Comparison of ENCODE assay signal across 8 cellular contexts in the genomic region with DNA sequence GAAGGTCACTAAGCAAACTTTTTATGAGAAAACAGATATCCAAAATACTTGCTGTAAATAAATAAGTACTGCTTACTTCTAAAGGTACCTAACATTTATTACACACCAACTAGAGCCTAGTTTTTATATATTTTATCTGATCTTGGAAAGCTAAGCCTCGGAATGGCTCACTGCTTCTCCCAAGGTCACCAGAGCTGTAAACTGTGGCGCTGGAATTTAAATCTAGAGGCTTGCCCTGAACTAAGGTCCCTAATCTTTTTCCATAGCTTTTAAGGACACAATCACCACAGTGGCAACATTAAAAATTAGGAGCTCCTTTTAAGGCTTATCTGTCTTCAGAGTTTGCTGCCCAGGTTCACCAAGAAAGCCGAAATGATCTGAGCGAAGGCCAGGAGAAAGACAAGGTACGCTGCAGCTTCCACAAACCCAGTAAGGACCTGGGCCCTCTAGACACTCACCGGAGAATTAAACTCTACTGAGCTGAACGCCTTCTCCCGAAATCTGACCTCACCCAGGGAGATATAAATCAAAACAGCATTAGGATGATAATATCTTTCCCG. TPM values are rescaled to one million over a fixed set of nuclear protein-coding genes. Genes with fewer than 3 reads are reported as not detected.
A peak's percentile ranks its signal among the peaks of the same experiment; 100 is the strongest.
DNase-seq lines count a peak whose midpoint lies in the region; ATAC-seq and TF ChIP-seq lines count a peak whose summit lies in the region.

No MANE protein-coding gene starts in this region.

- no peak for TF ChIP-seq CTCF in activated CD8-positive, alpha-beta T cell treated with anti-CD3 and anti-CD28 coated beads for 36 hours (IDR thresholded peaks at IDR 0.05)
- TF ChIP-seq CTCF in left ventricle myocardium inferior (IDR thresholded peaks at IDR 0.05; ENCODE audit: borderline replicate concordance), result no peak
- TF ChIP-seq CTCF in GM20000 (IDR thresholded peaks at IDR 0.05; ENCODE audit: extremely low read depth, missing control alignments), result no peak

- no peaks in the 10 kb centered on the region for H3K27me3 Mint-ChIP-seq in activated CD8-positive, alpha-beta T cell treated with anti-CD3 and anti-CD28 coated beads for 36 hours

- peaks cover 39% of the 10 kb centered on the region for H3K4me1 Mint-ChIP-seq in activated CD8-positive, alpha-beta T cell treated with anti-CD3 and anti-CD28 coated beads for 36 hours (ENCODE audit: low read depth)

- peaks cover 11% of the 10 kb centered on the region for H3K36me3 ChIP-seq in left ventricle myocardium inferior
- H3K36me3 ChIP-seq in rectal smooth muscle tissue (ENCODE audit: control insufficient read depth, insufficient read depth, low read length), result peaks cover 4% of the 10 kb centered on the region

- H3K27ac Mint-ChIP-seq in activated CD8-positive, alpha-beta T cell treated with anti-CD3 and anti-CD28 coated beads for 36 hours, result peak overlapping the region; percentile 93

- DNase-seq in NCI-H2227 (lab: John Stamatoyannopoulos, UW; ENCODE audit: unreplicated experiment) (peak; percentile 40), NCI-H2227 treated with DMSO at 0.1 percent for 48 hours (lab: John Stamatoyannopoulos, UW) (no peak), left ventricle myocardium inferior (no peak), GM20000 (ENCODE audit: low spot score) (no peak), islet precursor cell (no peak)
- DNase-seq in activated CD8-positive, alpha-beta T cell treated with anti-CD3 and anti-CD28 coated beads for 36 hours, result no peak

- POLR2A ChIA-PET in activated CD8-positive, alpha-beta T cell treated with anti-CD3 and anti-CD28 coated beads for 36 hours (lab: Charles Lee), result interaction anchor here (4.7 kb wide), 1 partner anchor 10 kb away, joined by 40 read pairs; the partner anchor contains the start of gene PARP2

- H3K4me1 ChIP-seq in left ventricle myocardium inferior (peaks cover 50% of the 10 kb centered on the region), rectal smooth muscle tissue (ENCODE audit: control insufficient read depth, insufficient read depth, low read length) (peaks cover 10% of the 10 kb centered on the region)

- peak; percentile 17 for ATAC-seq in HG03066 (IDR thresholded peaks at IDR 0.05; ENCODE audit: low read depth, unreplicated experiment)
- peak; percentile 12 for ATAC-seq in activated CD8-positive, alpha-beta T cell treated with anti-CD3 and anti-CD28 coated beads for 36 hours

- peak overlapping the region; percentile 91 for H3K27ac ChIP-seq in left ventricle myocardium inferior (replicated peaks)
- H3K27ac ChIP-seq in rectal smooth muscle tissue (ENCODE audit: low read depth, low read length), result peak overlapping the region; percentile 84

- H3K9me3 Mint-ChIP-seq in activated CD8-positive, alpha-beta T cell treated with anti-CD3 and anti-CD28 coated beads for 36 hours, result no peaks in the 10 kb centered on the region

- peaks cover 30% of the 10 kb centered on the region for H3K36me3 Mint-ChIP-seq in activated CD8-positive, alpha-beta T cell treated with anti-CD3 and anti-CD28 coated beads for 36 hours (ENCODE audit: low read depth)

- H3K27me3 ChIP-seq in left ventricle myocardium inferior (ENCODE audit: low read depth) (no peaks in the 10 kb centered on the region), rectal smooth muscle tissue (ENCODE audit: control insufficient read depth, insufficient read depth, low read length) (no peaks in the 10 kb centered on the region)

- H3K9ac ChIP-seq in rectal smooth muscle tissue (ENCODE audit: low read length), result peak overlapping the region; percentile 72

- H3K4me3 ChIP-seq in left ventricle myocardium inferior (peak overlapping the region; percentile 75), rectal smooth muscle tissue (ENCODE audit: low read length) (peak overlapping the region; percentile 84)

- intact Hi-C loops in activated CD8-positive, alpha-beta T cell treated with anti-CD3 and anti-CD28 coated beads for 36 hours (cut with micrococcal nuclease), result loop anchor here (5.0 kb wide), 1 partner anchor 80 kb away; the partner anchor contains the start of gene TEP1
- intact Hi-C loops in left ventricle myocardium inferior (cut with micrococcal nuclease), result loop anchor here (5.0 kb wide), 1 partner anchor 350 kb away; the partner anchor contains the start of gene RNASE4

- H3K4me3 Mint-ChIP-seq in activated CD8-positive, alpha-beta T cell treated with anti-CD3 and anti-CD28 coated beads for 36 hours, result peak overlapping the region; percentile 97

- CTCF ChIA-PET in activated CD8-positive, alpha-beta T cell treated with anti-CD3 and anti-CD28 coated beads for 36 hours (lab: Charles Lee), result interaction anchor here (0.7 to 9.4 kb wide), 8 partner anchors 10 to 638 kb away, joined by 3 to 125 read pairs (median 3); partner anchors contain the start of gene PARP2

- H3K9me3 ChIP-seq in left ventricle myocardium inferior (replicated peaks), result no peaks in the 10 kb centered on the region

RNA-seq across cellular contexts. Expression of gene CCNB1IP1, which starts 0.6 kb away (rescaled TPM):
- 10 to 100 TPM; 79.0 to 82.7 TPM for total RNA-seq in activated CD8-positive, alpha-beta T cell treated with anti-CD3 and anti-CD28 coated beads for 36 hours
- 53.9 TPM for total RNA-seq in left ventricle myocardium inferior

RNA-seq across cellular contexts. Expression of gene PARP2, which starts 11.0 kb away (rescaled TPM):
- 10 to 100 TPM; 45.7 to 46.5 TPM for total RNA-seq in activated CD8-positive, alpha-beta T cell treated with anti-CD3 and anti-CD28 coated beads for 36 hours
- 15.6 TPM for total RNA-seq in left ventricle myocardium inferior

RNA-seq across cellular contexts. Expression of gene TTC5, which starts 26.7 kb away (rescaled TPM):
- total RNA-seq in activated CD8-positive, alpha-beta T cell treated with anti-CD3 and anti-CD28 coated beads for 36 hours, result 10 to 100 TPM; 20.6 to 20.8 TPM
- total RNA-seq in left ventricle myocardium inferior, result 12.0 TPM
